8 cellular contexts compared by ENCODE assay signal in genomic region chr5:143533475-143533874, GRCh38.
"Had no signal": no experiment of that assay in that cellular context is flagged by ENCODE, and none has a peak within 500 bp of the region (broad histone marks: within the 10 kb centered on the region; RNA-seq: fewer than 3 reads in every experiment).

No MANE protein-coding gene starts in this region.

- H3K4me1 Mint-ChIP-seq: IgD-negative memory B cell had no signal

- DNase-seq: IMR-90, KBM-7, KG1 had no signal

- FAIRE-seq: HepG2, HTR-8/SVneo had no signal

- H3K4me2 ChIP-seq: KMS-11 had no signal

- H3K27ac Mint-ChIP-seq: IgD-negative memory B cell had no signal

- H3K4me3 Mint-ChIP-seq: IgD-negative memory B cell had no signal

- H3K36me3 Mint-ChIP-seq: IgD-negative memory B cell had no signal

- H3K27ac ChIP-seq: HL-60, KMS-11 had no signal

- ATAC-seq: HepG2 had no signal

- H3K9ac ChIP-seq: KMS-11 had no signal

- H3K27me3 Mint-ChIP-seq: IgD-negative memory B cell had no signal
